Comparison of ENCODE assay signal across 3 cellular contexts in the genomic region with DNA sequence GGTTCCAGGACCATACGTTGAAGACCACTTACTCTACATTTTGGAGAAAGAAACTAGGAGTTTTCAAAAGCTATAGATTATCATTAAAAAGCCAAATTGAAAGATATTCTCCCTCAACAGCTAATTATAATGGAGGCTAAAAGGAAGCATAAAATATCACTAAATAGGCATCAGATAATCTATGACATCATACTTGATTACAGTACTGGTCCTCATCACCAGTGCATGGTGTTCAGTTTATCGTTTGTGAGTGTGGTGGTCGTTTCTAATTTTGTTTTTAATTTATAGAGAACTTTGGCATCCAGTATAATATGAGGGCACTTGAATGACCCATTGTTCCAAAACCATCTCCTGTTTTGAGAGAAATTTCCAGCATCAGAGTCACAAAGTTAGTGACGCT.
A peak's percentile ranks its signal among the peaks of the same experiment; 100 is the strongest.
TF ChIP-seq lines count a peak whose summit lies in the region.

No MANE protein-coding gene starts in this region.

TF ChIP-seq in HepG2, 621 proteins besides CTCF, POLR2A, EP300 and RAD21:
- TF ChIP-seq FOSL2 (CRISPR knock-in tag; IDR thresholded peaks at IDR 0.05) (no peak), ATF7 (IDR thresholded peaks at IDR 0.05) (peak; percentile 89), ATF7 (CRISPR knock-in tag; IDR thresholded peaks at IDR 0.05) (no peak), CREB1 (IDR thresholded peaks at IDR 0.05) (peak; percentile 74), CREB1 (CRISPR knock-in tag; IDR thresholded peaks at IDR 0.05) (no peak)

TF ChIP-seq in K562, 482 proteins besides CTCF, POLR2A, EP300 and RAD21:
- TF ChIP-seq, protein P1, sequence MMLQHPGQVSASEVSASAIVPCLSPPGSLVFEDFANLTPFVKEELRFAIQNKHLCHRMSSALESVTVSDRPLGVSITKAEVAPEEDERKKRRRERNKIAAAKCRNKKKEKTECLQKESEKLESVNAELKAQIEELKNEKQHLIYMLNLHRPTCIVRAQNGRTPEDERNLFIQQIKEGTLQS (IDR thresholded peaks at IDR 0.05) = peak; percentile 43
- TF ChIP-seq, protein P1 (CRISPR knock-in tag; conservative IDR thresholded peaks at IDR 0.05) = no peak
- TF ChIP-seq, protein P2, sequence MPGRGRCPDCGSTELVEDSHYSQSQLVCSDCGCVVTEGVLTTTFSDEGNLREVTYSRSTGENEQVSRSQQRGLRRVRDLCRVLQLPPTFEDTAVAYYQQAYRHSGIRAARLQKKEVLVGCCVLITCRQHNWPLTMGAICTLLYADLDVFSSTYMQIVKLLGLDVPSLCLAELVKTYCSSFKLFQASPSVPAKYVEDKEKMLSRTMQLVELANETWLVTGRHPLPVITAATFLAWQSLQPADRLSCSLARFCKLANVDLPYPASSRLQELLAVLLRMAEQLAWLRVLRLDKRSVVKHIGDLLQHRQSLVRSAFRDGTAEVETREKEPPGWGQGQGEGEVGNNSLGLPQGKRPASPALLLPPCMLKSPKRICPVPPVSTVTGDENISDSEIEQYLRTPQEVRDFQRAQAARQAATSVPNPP (IDR thresholded peaks at IDR 0.05; ENCODE audit: borderline replicate concordance, insufficient read depth, insufficient read length) = no peak

TF ChIP-seq in SK-N-SH, 30 proteins besides CTCF, POLR2A, EP300 and RAD21:
- TF ChIP-seq MXI1 (IDR thresholded peaks at IDR 0.05; ENCODE audit: low read depth, low read length) (no peak), GABPA (IDR thresholded peaks at IDR 0.05; ENCODE audit: low read depth) (no peak), MEF2A (IDR thresholded peaks at IDR 0.05; ENCODE audit: borderline replicate concordance, low read depth) (no peak), JUND (IDR thresholded peaks at IDR 0.05) (no peak), TEAD4 (IDR thresholded peaks at IDR 0.05; ENCODE audit: borderline replicate concordance, insufficient read depth) (no peak), NRF1 (IDR thresholded peaks at IDR 0.05; ENCODE audit: low read depth, low read length) (no peak), TAF1 (IDR thresholded peaks at IDR 0.05; ENCODE audit: borderline replicate concordance, low read depth, low read length) (no peak), SIN3A (IDR thresholded peaks at IDR 0.05; ENCODE audit: borderline replicate concordance, low read depth, low read length) (no peak), RFX5 (IDR thresholded peaks at IDR 0.05; ENCODE audit: low read length) (no peak), NFIC (IDR thresholded peaks at IDR 0.05; ENCODE audit: borderline replicate concordance) (no peak), TCF12 (IDR thresholded peaks at IDR 0.05) (no peak), GATA2 (CRISPR knock-in tag; IDR thresholded peaks at IDR 0.05) (no peak)
- TF ChIP-seq, protein P3, sequence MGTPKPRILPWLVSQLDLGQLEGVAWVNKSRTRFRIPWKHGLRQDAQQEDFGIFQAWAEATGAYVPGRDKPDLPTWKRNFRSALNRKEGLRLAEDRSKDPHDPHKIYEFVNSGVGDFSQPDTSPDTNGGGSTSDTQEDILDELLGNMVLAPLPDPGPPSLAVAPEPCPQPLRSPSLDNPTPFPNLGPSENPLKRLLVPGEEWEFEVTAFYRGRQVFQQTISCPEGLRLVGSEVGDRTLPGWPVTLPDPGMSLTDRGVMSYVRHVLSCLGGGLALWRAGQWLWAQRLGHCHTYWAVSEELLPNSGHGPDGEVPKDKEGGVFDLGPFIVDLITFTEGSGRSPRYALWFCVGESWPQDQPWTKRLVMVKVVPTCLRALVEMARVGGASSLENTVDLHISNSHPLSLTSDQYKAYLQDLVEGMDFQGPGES (IDR thresholded peaks at IDR 0.05; ENCODE audit: low read depth, low read length) = no peak
- TF ChIP-seq, protein P4, sequence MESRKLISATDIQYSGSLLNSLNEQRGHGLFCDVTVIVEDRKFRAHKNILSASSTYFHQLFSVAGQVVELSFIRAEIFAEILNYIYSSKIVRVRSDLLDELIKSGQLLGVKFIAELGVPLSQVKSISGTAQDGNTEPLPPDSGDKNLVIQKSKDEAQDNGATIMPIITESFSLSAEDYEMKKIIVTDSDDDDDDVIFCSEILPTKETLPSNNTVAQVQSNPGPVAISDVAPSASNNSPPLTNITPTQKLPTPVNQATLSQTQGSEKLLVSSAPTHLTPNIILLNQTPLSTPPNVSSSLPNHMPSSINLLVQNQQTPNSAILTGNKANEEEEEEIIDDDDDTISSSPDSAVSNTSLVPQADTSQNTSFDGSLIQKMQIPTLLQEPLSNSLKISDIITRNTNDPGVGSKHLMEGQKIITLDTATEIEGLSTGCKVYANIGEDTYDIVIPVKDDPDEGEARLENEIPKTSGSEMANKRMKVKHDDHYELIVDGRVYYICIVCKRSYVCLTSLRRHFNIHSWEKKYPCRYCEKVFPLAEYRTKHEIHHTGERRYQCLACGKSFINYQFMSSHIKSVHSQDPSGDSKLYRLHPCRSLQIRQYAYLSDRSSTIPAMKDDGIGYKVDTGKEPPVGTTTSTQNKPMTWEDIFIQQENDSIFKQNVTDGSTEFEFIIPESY (IDR thresholded peaks at IDR 0.05; ENCODE audit: borderline replicate concordance, low read depth) = no peak
- TF ChIP-seq, protein P5, sequence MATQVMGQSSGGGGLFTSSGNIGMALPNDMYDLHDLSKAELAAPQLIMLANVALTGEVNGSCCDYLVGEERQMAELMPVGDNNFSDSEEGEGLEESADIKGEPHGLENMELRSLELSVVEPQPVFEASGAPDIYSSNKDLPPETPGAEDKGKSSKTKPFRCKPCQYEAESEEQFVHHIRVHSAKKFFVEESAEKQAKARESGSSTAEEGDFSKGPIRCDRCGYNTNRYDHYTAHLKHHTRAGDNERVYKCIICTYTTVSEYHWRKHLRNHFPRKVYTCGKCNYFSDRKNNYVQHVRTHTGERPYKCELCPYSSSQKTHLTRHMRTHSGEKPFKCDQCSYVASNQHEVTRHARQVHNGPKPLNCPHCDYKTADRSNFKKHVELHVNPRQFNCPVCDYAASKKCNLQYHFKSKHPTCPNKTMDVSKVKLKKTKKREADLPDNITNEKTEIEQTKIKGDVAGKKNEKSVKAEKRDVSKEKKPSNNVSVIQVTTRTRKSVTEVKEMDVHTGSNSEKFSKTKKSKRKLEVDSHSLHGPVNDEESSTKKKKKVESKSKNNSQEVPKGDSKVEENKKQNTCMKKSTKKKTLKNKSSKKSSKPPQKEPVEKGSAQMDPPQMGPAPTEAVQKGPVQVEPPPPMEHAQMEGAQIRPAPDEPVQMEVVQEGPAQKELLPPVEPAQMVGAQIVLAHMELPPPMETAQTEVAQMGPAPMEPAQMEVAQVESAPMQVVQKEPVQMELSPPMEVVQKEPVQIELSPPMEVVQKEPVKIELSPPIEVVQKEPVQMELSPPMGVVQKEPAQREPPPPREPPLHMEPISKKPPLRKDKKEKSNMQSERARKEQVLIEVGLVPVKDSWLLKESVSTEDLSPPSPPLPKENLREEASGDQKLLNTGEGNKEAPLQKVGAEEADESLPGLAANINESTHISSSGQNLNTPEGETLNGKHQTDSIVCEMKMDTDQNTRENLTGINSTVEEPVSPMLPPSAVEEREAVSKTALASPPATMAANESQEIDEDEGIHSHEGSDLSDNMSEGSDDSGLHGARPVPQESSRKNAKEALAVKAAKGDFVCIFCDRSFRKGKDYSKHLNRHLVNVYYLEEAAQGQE (IDR thresholded peaks at IDR 0.05; ENCODE audit: low read depth, low read length) = no peak
